9 cellular contexts compared by ENCODE assay signal in genomic region chr17:61904094-61904710, GRCh38. TPM values are rescaled to one million over a fixed set of nuclear protein-coding genes. Genes with fewer than 3 reads are reported as not detected.
A peak's percentile ranks its signal among the peaks of the same experiment; 100 is the strongest.
DNase-seq lines count a peak whose midpoint lies in the region; ATAC-seq and TF ChIP-seq lines count a peak whose summit lies in the region.
"Had no signal": no experiment of that assay in that cellular context is flagged by ENCODE, and none has a peak within 500 bp of the region (broad histone marks: within the 10 kb centered on the region; RNA-seq: fewer than 3 reads in every experiment).

No MANE protein-coding gene starts in this region.

- peaks cover 43% of the 10 kb centered on the region for H3K36me3 Mint-ChIP-seq in activated CD4-positive, alpha-beta T cell treated with anti-CD3 and anti-CD28 coated beads for 36 hours (ENCODE audit: low read depth)
- H3K36me3 Mint-ChIP-seq in stimulated activated effector memory CD8-positive, alpha-beta T cell treated with anti-CD3 and anti-CD28 coated beads, Interleukin-12 subunit alpha, Interleukin-12 subunit beta, amount 100 ng/mL, for 72 hours: peaks cover 92% of the 10 kb centered on the region

- ATAC-seq in activated CD4-positive, alpha-beta T cell treated with anti-CD3 and anti-CD28 coated beads for 36 hours: peak; percentile 85
- ATAC-seq in HG02938 (IDR thresholded peaks at IDR 0.05; ENCODE audit: unreplicated experiment): peak; percentile 88
- peak; percentile 88 for ATAC-seq in stimulated activated effector memory CD8-positive, alpha-beta T cell treated with anti-CD3 and anti-CD28 coated beads, Interleukin-12 subunit alpha, Interleukin-12 subunit beta, amount 100 ng/mL, for 72 hours

- H3K4me3 ChIP-seq in hepatocyte: no peak overlapping the region

- H3K4me1 ChIP-seq in hepatocyte (ENCODE audit: insufficient read depth): no peaks in the 10 kb centered on the region

- intact Hi-C loops in activated CD4-positive, alpha-beta T cell treated with anti-CD3 and anti-CD28 coated beads for 36 hours (cut with DNase I, micrococcal nuclease): no loop called here

- H3K9me3 Mint-ChIP-seq in activated CD4-positive, alpha-beta T cell treated with anti-CD3 and anti-CD28 coated beads for 36 hours (ENCODE audit: low read depth): no peaks in the 10 kb centered on the region
- no peaks in the 10 kb centered on the region for H3K9me3 Mint-ChIP-seq in stimulated activated effector memory CD8-positive, alpha-beta T cell treated with anti-CD3 and anti-CD28 coated beads, Interleukin-12 subunit alpha, Interleukin-12 subunit beta, amount 100 ng/mL, for 72 hours

- H3K9me2 ChIP-seq in hepatocyte (replicated peaks; ENCODE audit: insufficient read depth): no peaks in the 10 kb centered on the region

- no peaks in the 10 kb centered on the region for H3K36me3 ChIP-seq in hepatocyte (replicated peaks; ENCODE audit: insufficient read depth, low read depth)

- TF ChIP-seq CTCF in hepatocyte (IDR thresholded peaks at IDR 0.05; ENCODE audit: poor library complexity): no peak

- CTCF ChIA-PET in activated CD4-positive, alpha-beta T cell treated with anti-CD3 and anti-CD28 coated beads for 36 hours (lab: Charles Lee): interaction anchor here (0.6 to 1.0 kb wide), 3 partner anchors 14 to 121 kb away, joined by 3 to 5 read pairs (median 3); no protein-coding TSS in a partner anchor

- no peak overlapping the region for H2AFZ ChIP-seq in hepatocyte

- 96% methylated on average over 5 of the region's 5 CpGs for WGBS in hepatocyte (ENCODE audit: low lambda C conversion rate, missing lambda C conversion rate)

- DNase-seq in activated CD4-positive, alpha-beta T cell treated with anti-CD3 and anti-CD28 coated beads for 36 hours: peak; percentile 44
- no peak for DNase-seq in activated CD4-positive, alpha-beta T cell treated with anti-CD3 and anti-CD28 coated beads for 1 hour
- peak; percentile 26 for DNase-seq in activated CD4-positive, alpha-beta T cell treated with anti-CD3 and anti-CD28 coated beads, Interleukin-2, amount 50 U/mL, for 1 hour
- no peak for DNase-seq in stimulated activated effector memory CD8-positive, alpha-beta T cell treated with anti-CD3 and anti-CD28 coated beads, Interleukin-12 subunit alpha, Interleukin-12 subunit beta, amount 100 ng/mL, for 72 hours (ENCODE audit: low spot score in 2 of 2)
- DNase-seq in NCI-H748 (lab: John Stamatoyannopoulos, UW; ENCODE audit: unreplicated experiment) (no peak), NCI-H510A treated with DMSO at 0.1 percent for 48 hours (lab: John Stamatoyannopoulos, UW) (no peak), hepatocyte (ENCODE audit: low spot score) (no peak)
- DNase-seq: 8988T had no signal

- no peaks in the 10 kb centered on the region for H3K27me3 ChIP-seq in hepatocyte

- no peak overlapping the region for H3K27ac Mint-ChIP-seq in activated CD4-positive, alpha-beta T cell treated with anti-CD3 and anti-CD28 coated beads for 36 hours
- H3K27ac Mint-ChIP-seq in stimulated activated effector memory CD8-positive, alpha-beta T cell treated with anti-CD3 and anti-CD28 coated beads, Interleukin-12 subunit alpha, Interleukin-12 subunit beta, amount 100 ng/mL, for 72 hours: peak overlapping the region; percentile 89

- H4K20me1 ChIP-seq in hepatocyte (ENCODE audit: insufficient read depth, poor library complexity, severe bottlenecking): no peaks in the 10 kb centered on the region

- no peak overlapping the region for H3K4me2 ChIP-seq in hepatocyte

- H3K9me3 ChIP-seq in hepatocyte (ENCODE audit: low read depth): no peaks in the 10 kb centered on the region

- no peaks in the 10 kb centered on the region for H3K79me2 ChIP-seq in hepatocyte

- H3K27ac ChIP-seq in hepatocyte: no peak overlapping the region

- H3K4me3 Mint-ChIP-seq in activated CD4-positive, alpha-beta T cell treated with anti-CD3 and anti-CD28 coated beads for 36 hours: no peak overlapping the region
- H3K4me3 Mint-ChIP-seq in stimulated activated effector memory CD8-positive, alpha-beta T cell treated with anti-CD3 and anti-CD28 coated beads, Interleukin-12 subunit alpha, Interleukin-12 subunit beta, amount 100 ng/mL, for 72 hours: peak overlapping the region; percentile 40

- POLR2A ChIA-PET in activated CD4-positive, alpha-beta T cell treated with anti-CD3 and anti-CD28 coated beads for 36 hours (lab: Charles Lee): interaction anchor here (0.6 kb wide), 1 partner anchor 60 kb away, joined by 3 read pairs; no protein-coding TSS in a partner anchor

- H3K4me1 Mint-ChIP-seq in activated CD4-positive, alpha-beta T cell treated with anti-CD3 and anti-CD28 coated beads for 36 hours: no peaks in the 10 kb centered on the region
- peaks cover 9% of the 10 kb centered on the region for H3K4me1 Mint-ChIP-seq in stimulated activated effector memory CD8-positive, alpha-beta T cell treated with anti-CD3 and anti-CD28 coated beads, Interleukin-12 subunit alpha, Interleukin-12 subunit beta, amount 100 ng/mL, for 72 hours

- H3K27me3 Mint-ChIP-seq in activated CD4-positive, alpha-beta T cell treated with anti-CD3 and anti-CD28 coated beads for 36 hours: no peaks in the 10 kb centered on the region

RNA-seq across cellular contexts. Expression of gene INTS2, which starts 23.6 kb away (rescaled TPM):
- 10 to 100 TPM; 23.4 to 27.9 TPM for total RNA-seq in activated CD4-positive, alpha-beta T cell treated with anti-CD3 and anti-CD28 coated beads for 36 hours
- 10.0 and 10.9 TPM in 2 replicates for total RNA-seq in hepatocyte
- 2.6 and 3.0 TPM in 2 replicates for polyA plus RNA-seq in hepatocyte

RNA-seq across cellular contexts. Expression of gene BRIP1, which starts 40.9 kb away (rescaled TPM):
- 10 to 100 TPM; 15.4 to 16.2 TPM for total RNA-seq in activated CD4-positive, alpha-beta T cell treated with anti-CD3 and anti-CD28 coated beads for 36 hours
- 4.0 and 7.5 TPM in 2 replicates for total RNA-seq in hepatocyte
- polyA plus RNA-seq in hepatocyte: 0.50 and 1.8 TPM in 2 replicates

Comparison
In these comparisons a context has a peak if more than half of its experiments do, and no peak if none do; other contexts are left out.
1. DNase-seq: peak in activated CD4-positive, alpha-beta T cell treated with anti-CD3 and anti-CD28 coated beads for 36 hours (single experiment) and activated CD4-positive, alpha-beta T cell treated with anti-CD3 and anti-CD28 coated beads, Interleukin-2, amount 50 U/mL, for 1 hour (single experiment); none in activated CD4-positive, alpha-beta T cell treated with anti-CD3 and anti-CD28 coated beads for 1 hour (single experiment), stimulated activated effector memory CD8-positive, alpha-beta T cell treated with anti-CD3 and anti-CD28 coated beads, Interleukin-12 subunit alpha, Interleukin-12 subunit beta, amount 100 ng/mL, for 72 hours (0 of 2), NCI-H748 (single experiment), NCI-H510A treated with DMSO at 0.1 percent for 48 hours (single experiment) and hepatocyte (single experiment).
2. Peak in every context shown above with its lines, with median percentiles within 50 percentile points of each other: ATAC-seq.